Comparison of ENCODE assay signal across 8 cellular contexts in genomic region chrX:14872355-14872754, GRCh38. TPM values are rescaled to one million over a fixed set of nuclear protein-coding genes. Genes with fewer than 3 reads are reported as not detected.
DNase-seq lines count a peak whose midpoint lies in the region; ATAC-seq and TF ChIP-seq lines count a peak whose summit lies in the region.

No MANE protein-coding gene starts in this region.

- peak overlapping the region; percentile 81 for H3K4me3 Mint-ChIP-seq in activated T-helper 17 cell treated with anti-CD3 and anti-CD28 coated beads, Interleukin-2, amount 50 U/mL, for 72 hours

- H3K9me3 ChIP-seq in heart left ventricle (peaks cover 0 to 8% (median under 1%) of the 10 kb centered on the region in 12 donors), upper lobe of right lung (no peaks in the 10 kb centered on the region)

- H3K4me3 ChIP-seq in heart left ventricle (peak overlapping the region in 9 of 12 donors; percentile 74 to 99 (median 82)), kidney epithelial cell (ENCODE audit: low read depth, low read length) (peak overlapping the region; percentile 71), upper lobe of right lung (peak overlapping the region; percentile 72)

- H3K27ac ChIP-seq in heart left ventricle = peak overlapping the region in 1 of 12 donors; percentile 46
- no peak overlapping the region for H3K27ac ChIP-seq in upper lobe of right lung

- intact Hi-C loops in heart left ventricle (cut with DNase I) = loop anchor here in 2 of 10 donors (10.0 kb wide), 1 partner anchor 52 kb away; no protein-coding TSS in a partner anchor
- intact Hi-C loops in cardiac septum (cut with DNase I) = no loop called here
- intact Hi-C loops in upper lobe of right lung (cut with DNase I) = no loop called here

- H3K4me1 ChIP-seq in heart left ventricle (peaks cover 0 to 12% (median 1%) of the 10 kb centered on the region in 12 donors), upper lobe of right lung (no peaks in the 10 kb centered on the region)

- TF ChIP-seq CTCF in heart left ventricle (IDR thresholded peaks at IDR 0.05) (no peak), kidney epithelial cell (IDR thresholded peaks at IDR 0.05; ENCODE audit: insufficient read depth, low read length, poor library complexity, severe bottlenecking) (no peak), upper lobe of right lung (IDR thresholded peaks at IDR 0.05) (no peak)

- DNase-seq in heart left ventricle (no peak), cardiac septum (ENCODE audit: low spot score) (no peak), kidney epithelial cell (ENCODE audit: low read depth) (no peak), upper lobe of right lung (no peak), D341Med (ENCODE audit: low spot score) (no peak), MV-4-11 (lab: John Stamatoyannopoulos, UW) (no peak), G401 (ENCODE audit: low spot score) (no peak)

- H3K27me3 Mint-ChIP-seq in activated T-helper 17 cell treated with anti-CD3 and anti-CD28 coated beads, Interleukin-2, amount 50 U/mL, for 72 hours = no peaks in the 10 kb centered on the region

- peaks cover 28% of the 10 kb centered on the region for H3K36me3 Mint-ChIP-seq in activated T-helper 17 cell treated with anti-CD3 and anti-CD28 coated beads, Interleukin-2, amount 50 U/mL, for 72 hours (ENCODE audit: low read depth)

- no peaks in the 10 kb centered on the region for H3K27me3 ChIP-seq in heart left ventricle
- H3K27me3 ChIP-seq in kidney epithelial cell (ENCODE audit: control insufficient read depth, insufficient read depth, low read length) = no peaks in the 10 kb centered on the region
- no peaks in the 10 kb centered on the region for H3K27me3 ChIP-seq in upper lobe of right lung

- peaks cover 0 to 2% (median 0%) of the 10 kb centered on the region in 9 donors for H3K36me3 ChIP-seq in heart left ventricle
- no peaks in the 10 kb centered on the region for H3K36me3 ChIP-seq in kidney epithelial cell (ENCODE audit: control insufficient read depth, insufficient read depth, low read length)
- no peaks in the 10 kb centered on the region for H3K36me3 ChIP-seq in upper lobe of right lung

- 15 to 56% (median 34%) methylated on average over 6 to 7 of the region's 7 CpGs for WGBS in heart left ventricle, 4 donors

- peak overlapping the region; percentile 73 for H3K27ac Mint-ChIP-seq in activated T-helper 17 cell treated with anti-CD3 and anti-CD28 coated beads, Interleukin-2, amount 50 U/mL, for 72 hours

- no peaks in the 10 kb centered on the region for H3K9me3 Mint-ChIP-seq in activated T-helper 17 cell treated with anti-CD3 and anti-CD28 coated beads, Interleukin-2, amount 50 U/mL, for 72 hours

- in situ Hi-C loops in G401 (cut with HindIII; ENCODE audit: low sequenced_read_pairs) = no loop called here

- ATAC-seq in heart left ventricle = no peak
- no peak for ATAC-seq in activated T-helper 17 cell treated with anti-CD3 and anti-CD28 coated beads, Interleukin-2, amount 50 U/mL, for 72 hours (replicated peaks)
- ATAC-seq in upper lobe of right lung = no peak

- TF ChIP-seq POLR2A in heart left ventricle (IDR thresholded peaks at IDR 0.05) = no peak

- no peaks in the 10 kb centered on the region for H3K4me1 Mint-ChIP-seq in activated T-helper 17 cell treated with anti-CD3 and anti-CD28 coated beads, Interleukin-2, amount 50 U/mL, for 72 hours

RNA-seq across cellular contexts. Expression of gene FANCB, which starts 0.5 kb away (rescaled TPM):
- total RNA-seq in heart left ventricle (1 to 10 TPM in 3 of 9 donors, under 1 TPM in 6; 0.16 to 1.6 (median 0.44) TPM), cardiac septum (0.46 TPM), kidney epithelial cell (0.67 and 2.3 TPM in 2 replicates), upper lobe of right lung (1.2 TPM)
- polyA plus RNA-seq in heart left ventricle = under 1 TPM; 0.11 to 0.28 TPM
- 10 to 100 TPM; 12.7 to 17.2 TPM for total RNA-seq in activated T-helper 17 cell treated with anti-CD3 and anti-CD28 coated beads, Interleukin-2, amount 50 U/mL, for 72 hours
- total RNA-seq in G401 (2014; rRNA removed; shearing (Covaris generic)) = 5.5 and 5.6 TPM in 2 replicates

RNA-seq across cellular contexts. Expression of gene MOSPD2, which starts 0.9 kb away (rescaled TPM):
- total RNA-seq in heart left ventricle (10 to 100 TPM in 2 of 9 donors, 1 to 10 TPM in 7; 4.4 to 14.7 (median 5.5) TPM), cardiac septum (5.5 TPM), kidney epithelial cell (10.2 and 10.3 TPM in 2 replicates), upper lobe of right lung (34.3 TPM)
- polyA plus RNA-seq in heart left ventricle = 1 to 10 TPM; 1.4 to 3.2 TPM
- 10 to 100 TPM; 10.9 to 12.2 TPM for total RNA-seq in activated T-helper 17 cell treated with anti-CD3 and anti-CD28 coated beads, Interleukin-2, amount 50 U/mL, for 72 hours
- total RNA-seq in G401 (2014; rRNA removed; shearing (Covaris generic)) = 1.3 and 7.1 TPM in 2 replicates
